In the genomic region with DNA sequence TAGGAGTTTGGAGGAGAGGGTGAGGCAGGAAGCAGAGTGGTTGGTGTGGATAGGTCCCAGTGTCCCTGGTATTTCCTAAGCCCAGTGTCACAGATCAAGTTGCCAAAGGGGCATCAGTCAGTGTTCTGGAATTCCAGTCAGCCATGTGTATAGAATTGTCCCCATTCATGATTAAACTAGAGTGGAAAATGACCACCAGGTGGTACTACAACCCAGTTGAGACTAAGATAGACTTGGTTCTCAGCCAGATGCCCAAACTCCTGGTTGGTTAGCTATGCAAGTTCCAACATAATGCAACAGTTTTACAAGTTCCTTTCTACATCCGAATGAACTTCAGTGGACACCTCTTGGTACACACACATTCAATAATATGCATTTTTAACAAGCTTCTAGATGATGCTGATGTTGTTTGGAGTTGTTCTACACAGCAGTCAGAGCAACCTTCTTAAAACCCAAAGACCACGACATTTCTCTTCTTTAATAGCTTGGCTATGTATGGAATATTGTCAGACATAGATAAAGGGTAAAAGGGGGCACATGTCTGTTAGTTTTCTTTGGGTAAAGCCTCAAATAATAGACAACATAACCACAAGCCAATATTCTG, we compare ENCODE assay signal across 8 cellular contexts. TPM values are rescaled to one million over a fixed set of nuclear protein-coding genes. Genes with fewer than 3 reads are reported as not detected.
A peak's percentile ranks its signal among the peaks of the same experiment; 100 is the strongest.
DNase-seq lines count a peak whose midpoint lies in the region; ATAC-seq, FAIRE-seq and TF ChIP-seq lines count a peak whose summit lies in the region.

No MANE protein-coding gene starts in this region.

- no peak overlapping the region for H2BK12ac ChIP-seq in trophoblast cell (ENCODE audit: low read length)

- H3K27me3 Mint-ChIP-seq in activated T-cell treated with anti-CD3 and anti-CD28 coated beads, Interleukin-2, amount 50 U/mL, for 4 hours (ENCODE audit: low read depth), result peaks cover 28% of the 10 kb centered on the region
- peaks cover 12% of the 10 kb centered on the region for H3K27me3 Mint-ChIP-seq in activated T-cell treated with anti-CD3 and anti-CD28 coated beads, Interleukin-2, amount 50 U/mL, for 24 hours

- H2AK5ac ChIP-seq in trophoblast cell (ENCODE audit: low read length), result no peak overlapping the region

- no peaks in the 10 kb centered on the region for H3K27me3 ChIP-seq in gastroesophageal sphincter
- no peaks in the 10 kb centered on the region for H3K27me3 ChIP-seq in trophoblast cell (ENCODE audit: insufficient read depth, low read length)

- H3K9ac ChIP-seq in trophoblast cell (ENCODE audit: low read length), result no peak overlapping the region

- H3K9me3 ChIP-seq in gastroesophageal sphincter (no peaks in the 10 kb centered on the region), trophoblast cell (ENCODE audit: insufficient read depth, low read depth, low read length) (no peaks in the 10 kb centered on the region)

- no peak overlapping the region for H4K91ac ChIP-seq in trophoblast cell (ENCODE audit: low read depth, low read length)

- no peaks in the 10 kb centered on the region for H3K36me3 ChIP-seq in gastroesophageal sphincter
- no peaks in the 10 kb centered on the region for H3K36me3 ChIP-seq in trophoblast cell (ENCODE audit: control insufficient read depth in 1 of 2, insufficient read depth in 2 of 2, low read length in 2 of 2)

- no peak overlapping the region for H3K27ac Mint-ChIP-seq in activated T-cell treated with anti-CD3 and anti-CD28 coated beads, Interleukin-2, amount 50 U/mL, for 24 hours

- no peak overlapping the region for H3K14ac ChIP-seq in trophoblast cell (ENCODE audit: low read length)

- H3K18ac ChIP-seq in trophoblast cell (ENCODE audit: low read length), result no peak overlapping the region

- no peaks in the 10 kb centered on the region for H3K9me3 Mint-ChIP-seq in activated T-cell treated with anti-CD3 and anti-CD28 coated beads, Interleukin-2, amount 50 U/mL, for 4 hours
- no peaks in the 10 kb centered on the region for H3K9me3 Mint-ChIP-seq in activated T-cell treated with anti-CD3 and anti-CD28 coated beads, Interleukin-2, amount 50 U/mL, for 24 hours

- no peak overlapping the region for H4K12ac ChIP-seq in trophoblast cell (ENCODE audit: low read depth, low read length)

- WGBS in gastroesophageal sphincter (ENCODE audit: low coverage in 1 of 2), 2 donors, result 35 to 48% methylated on average over 2 of the region's 2 CpGs
- WGBS in trophoblast cell (ENCODE audit: extremely low coverage, insufficient coverage, insufficient read length), result no CpG with 5 or more reads among the region's 2 CpGs

- H3K36me3 Mint-ChIP-seq in activated T-cell treated with anti-CD3 and anti-CD28 coated beads, Interleukin-2, amount 50 U/mL, for 4 hours (ENCODE audit: insufficient read depth), result no peaks in the 10 kb centered on the region
- no peaks in the 10 kb centered on the region for H3K36me3 Mint-ChIP-seq in activated T-cell treated with anti-CD3 and anti-CD28 coated beads, Interleukin-2, amount 50 U/mL, for 24 hours (ENCODE audit: low read depth)

- no peak overlapping the region for H2BK5ac ChIP-seq in trophoblast cell (ENCODE audit: low read depth, low read length, poor library complexity)

- no peak overlapping the region for H3K4ac ChIP-seq in trophoblast cell (ENCODE audit: low read depth, low read length)

- no peak overlapping the region for H3K4me2 ChIP-seq in trophoblast cell (ENCODE audit: low read length)

- TF ChIP-seq EP300 in gastroesophageal sphincter (IDR thresholded peaks at IDR 0.05), result no peak

- H3K79me2 ChIP-seq in trophoblast cell (ENCODE audit: control insufficient read depth, insufficient read depth, low read length, poor library complexity), result no peaks in the 10 kb centered on the region

- no peak for DNase-seq in activated T-cell treated with anti-CD3 and anti-CD28 coated beads, Interleukin-2, amount 50 U/mL, for 4 hours
- DNase-seq in activated T-cell treated with anti-CD3 and anti-CD28 coated beads, Interleukin-2, amount 50 U/mL, for 24 hours, result no peak
- DNase-seq in HFF-Myc (ENCODE audit: extremely low read depth, low read depth) (peak; percentile 78), NCI-H2029 treated with DMSO at 0.1 percent for 48 hours (lab: John Stamatoyannopoulos, UW) (peak; percentile 60), trophoblast cell (peak; percentile 64 to 96)

- H3K23ac ChIP-seq in trophoblast cell (ENCODE audit: low read length), result no peak overlapping the region

- TF ChIP-seq CTCF in HFF-Myc (IDR thresholded peaks at IDR 0.05; ENCODE audit: low read depth, low read length, missing control alignments) (peak; percentile 44), gastroesophageal sphincter (IDR thresholded peaks at IDR 0.05) (peak; percentile 35 to 72 (median 60))

- no peak overlapping the region for H2AFZ ChIP-seq in trophoblast cell (ENCODE audit: insufficient read depth, low read length, poor library complexity)

- FAIRE-seq in TTC549 (lab: Jason Lieb, UNC), result peak; percentile 88

- H3K4me3 Mint-ChIP-seq in activated T-cell treated with anti-CD3 and anti-CD28 coated beads, Interleukin-2, amount 50 U/mL, for 4 hours, result no peak overlapping the region
- no peak overlapping the region for H3K4me3 Mint-ChIP-seq in activated T-cell treated with anti-CD3 and anti-CD28 coated beads, Interleukin-2, amount 50 U/mL, for 24 hours

- no peak overlapping the region for H3K4me3 ChIP-seq in HFF-Myc (replicated peaks; ENCODE audit: low read depth, low read length)
- H3K4me3 ChIP-seq in gastroesophageal sphincter, result no peak overlapping the region
- no peak overlapping the region for H3K4me3 ChIP-seq in trophoblast cell (ENCODE audit: low read depth, low read length)

- no peaks in the 10 kb centered on the region for H3K79me1 ChIP-seq in trophoblast cell (ENCODE audit: low read length)

- H3K4me1 ChIP-seq in gastroesophageal sphincter (no peaks in the 10 kb centered on the region), trophoblast cell (ENCODE audit: control insufficient read depth in 1 of 2, insufficient read depth in 2 of 2, low read length in 2 of 2) (no peaks in the 10 kb centered on the region)

- no peak overlapping the region for H4K8ac ChIP-seq in trophoblast cell (ENCODE audit: low read depth, low read length)

- H3K4me1 Mint-ChIP-seq in activated T-cell treated with anti-CD3 and anti-CD28 coated beads, Interleukin-2, amount 50 U/mL, for 4 hours (ENCODE audit: low read depth), result no peaks in the 10 kb centered on the region
- no peaks in the 10 kb centered on the region for H3K4me1 Mint-ChIP-seq in activated T-cell treated with anti-CD3 and anti-CD28 coated beads, Interleukin-2, amount 50 U/mL, for 24 hours (ENCODE audit: low read depth)

- no peak overlapping the region for H3K27ac ChIP-seq in gastroesophageal sphincter
- no peak overlapping the region for H3K27ac ChIP-seq in trophoblast cell (ENCODE audit: low read depth, low read length)

- peak; percentile 65 to 66 for ATAC-seq in activated T-cell treated with anti-CD3 and anti-CD28 coated beads, Interleukin-2, amount 50 U/mL, for 4 hours
- peak; percentile 63 for ATAC-seq in gastroesophageal sphincter
- ATAC-seq in HG03565 (IDR thresholded peaks at IDR 0.05; ENCODE audit: unreplicated experiment), result no peak

- no peak for TF ChIP-seq POLR2A in gastroesophageal sphincter (IDR thresholded peaks at IDR 0.05)

- no peak overlapping the region for H2BK120ac ChIP-seq in trophoblast cell (ENCODE audit: insufficient read depth, low read length, poor library complexity)

RNA-seq across cellular contexts. Expression of gene ATR, which starts 8.4 kb away (rescaled TPM):
- total RNA-seq in activated T-cell treated with anti-CD3 and anti-CD28 coated beads, Interleukin-2, amount 50 U/mL, for 4 hours, result 10 to 100 TPM; 25.5 to 27.9 (median 25.7) TPM
- total RNA-seq in gastroesophageal sphincter, result 10 to 100 TPM; 13.1 to 26.8 (median 20.4) TPM
- polyA plus RNA-seq in trophoblast cell (2013), result 7.4 and 7.8 TPM in 2 replicates

RNA-seq across cellular contexts. Expression of gene PLS1, which starts 9.3 kb away (rescaled TPM):
- 1 to 10 TPM; 3.8 to 6.9 (median 4.6) TPM for total RNA-seq in activated T-cell treated with anti-CD3 and anti-CD28 coated beads, Interleukin-2, amount 50 U/mL, for 4 hours
- 1 to 10 TPM; 1.2 to 9.0 (median 4.3) TPM for total RNA-seq in gastroesophageal sphincter
- polyA plus RNA-seq in trophoblast cell (2013), result 6.3 and 6.7 TPM in 2 replicates

Comparison
In these comparisons a context has a peak if more than half of its experiments do, and no peak if none do; other contexts are left out.
1. DNase-seq: peak in HFF-Myc (single experiment), NCI-H2029 treated with DMSO at 0.1 percent for 48 hours (single experiment) and trophoblast cell (2 of 2); none in activated T-cell treated with anti-CD3 and anti-CD28 coated beads, Interleukin-2, amount 50 U/mL, for 4 hours (single experiment) and activated T-cell treated with anti-CD3 and anti-CD28 coated beads, Interleukin-2, amount 50 U/mL, for 24 hours (single experiment).